In the genomic region with DNA sequence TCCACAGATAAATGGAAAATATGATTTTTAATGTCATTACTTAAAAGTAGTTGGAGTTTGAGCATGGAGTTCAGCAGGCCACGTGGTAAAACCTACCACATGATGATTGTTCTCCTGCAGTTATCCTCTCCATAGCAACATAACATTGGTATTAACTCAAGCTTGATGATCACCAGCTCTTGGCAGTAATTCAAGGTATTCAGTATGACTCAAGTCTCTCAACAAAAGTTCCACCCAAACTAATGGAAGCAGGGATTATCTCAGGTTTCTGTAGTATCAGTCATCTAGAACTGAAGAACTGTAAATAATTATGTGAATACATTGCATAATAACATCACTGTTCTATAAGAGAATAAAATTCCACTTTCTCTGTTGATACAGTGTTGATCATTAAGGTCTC, we compare ENCODE assay signal across 10 cellular contexts. TPM values are rescaled to one million over a fixed set of nuclear protein-coding genes. Genes with fewer than 3 reads are reported as not detected.
DNase-seq lines count a peak whose midpoint lies in the region; ATAC-seq and TF ChIP-seq lines count a peak whose summit lies in the region.
"Had no signal": no experiment of that assay in that cellular context is flagged by ENCODE, and none has a peak within 500 bp of the region (broad histone marks: within the 10 kb centered on the region; RNA-seq: fewer than 3 reads in every experiment).

No MANE protein-coding gene starts in this region.

- TF ChIP-seq CTCF in AG04449 (IDR thresholded peaks at IDR 0.05; ENCODE audit: insufficient read depth, low read length, missing control alignments) (no peak), astrocyte of the spinal cord (IDR thresholded peaks at IDR 0.05; ENCODE audit: low read depth, low read length) (no peak), left lung (IDR thresholded peaks at IDR 0.05) (no peak)

- H3K4me1 Mint-ChIP-seq in activated CD4-positive, alpha-beta T cell treated with anti-CD3 and anti-CD28 coated beads for 36 hours: peaks cover 5% of the 10 kb centered on the region

- intact Hi-C loops in left lung (cut with DNase I): no loop called here
- intact Hi-C loops in activated CD4-positive, alpha-beta T cell treated with anti-CD3 and anti-CD28 coated beads for 36 hours (cut with DNase I, micrococcal nuclease): no loop called here

- no peak overlapping the region for H3K27ac Mint-ChIP-seq in activated CD4-positive, alpha-beta T cell treated with anti-CD3 and anti-CD28 coated beads for 36 hours

- in situ Hi-C loops in astrocyte of the spinal cord (cut with HindIII; ENCODE audit: low sequenced_read_pairs): no loop called here

- H3K27me3 Mint-ChIP-seq in activated CD4-positive, alpha-beta T cell treated with anti-CD3 and anti-CD28 coated beads for 36 hours: no peaks in the 10 kb centered on the region

- ATAC-seq in left lung (peak; percentile 84), HG02759 (IDR thresholded peaks at IDR 0.05; ENCODE audit: unreplicated experiment) (no peak), GM21825 (IDR thresholded peaks at IDR 0.05; ENCODE audit: unreplicated experiment) (no peak)
- ATAC-seq in activated CD4-positive, alpha-beta T cell treated with anti-CD3 and anti-CD28 coated beads for 36 hours: no peak

- H3K9me3 ChIP-seq in left lung: no peaks in the 10 kb centered on the region
- H3K9me3 ChIP-seq: ascending aorta had no signal

- H3K4me3 ChIP-seq in AG04449 (ENCODE audit: low read depth, low read length) (no peak overlapping the region), astrocyte of the spinal cord (ENCODE audit: low read depth, low read length) (no peak overlapping the region), left lung (no peak overlapping the region)
- H3K4me3 ChIP-seq: ascending aorta had no signal

- CTCF ChIA-PET in AG04449 (lab: Yijun Ruan, JAX) (no interaction called here), HEK293T (lab: Yijun Ruan, JAX) (no interaction called here)
- CTCF ChIA-PET in activated CD4-positive, alpha-beta T cell treated with anti-CD3 and anti-CD28 coated beads for 36 hours (lab: Charles Lee): no interaction called here

- H3K4me1 ChIP-seq in left lung: no peaks in the 10 kb centered on the region
- H3K4me1 ChIP-seq: ascending aorta had no signal

- H3K9me3 Mint-ChIP-seq in activated CD4-positive, alpha-beta T cell treated with anti-CD3 and anti-CD28 coated beads for 36 hours (ENCODE audit: low read depth): no peaks in the 10 kb centered on the region

- no peaks in the 10 kb centered on the region for H3K27me3 ChIP-seq in left lung
- H3K27me3 ChIP-seq: ascending aorta had no signal

- peak; percentile 96 for DNase-seq in AG04449 (ENCODE audit: low read depth, low spot score)
- peak; percentile 79 for DNase-seq in HS-5 (ENCODE audit: low read depth)
- peak; percentile 99 for DNase-seq in astrocyte of the spinal cord (ENCODE audit: low read depth, low spot score)
- DNase-seq in left lung: no peak
- DNase-seq in HEK293T (ENCODE audit: extremely low spot score): no peak
- DNase-seq in activated CD4-positive, alpha-beta T cell treated with anti-CD3 and anti-CD28 coated beads for 36 hours: no peak
- DNase-seq: DMS79 had no signal

- H3K4me3 Mint-ChIP-seq in activated CD4-positive, alpha-beta T cell treated with anti-CD3 and anti-CD28 coated beads for 36 hours: no peak overlapping the region

- peak overlapping the region in 1 of 2 donors; percentile 9 for H3K27ac ChIP-seq in left lung

- H3K36me3 ChIP-seq in left lung: no peaks in the 10 kb centered on the region
- H3K36me3 ChIP-seq: ascending aorta had no signal

- POLR2A ChIA-PET in AG04449 (lab: Yijun Ruan, JAX) (interaction anchor here (0.7 to 1.6 kb wide), 2 partner anchors 30 to 97 kb away, joined by 3 to 4 read pairs; no protein-coding TSS in a partner anchor), HEK293T (lab: Yijun Ruan, JAX) (no interaction called here)
- POLR2A ChIA-PET in activated CD4-positive, alpha-beta T cell treated with anti-CD3 and anti-CD28 coated beads for 36 hours (lab: Charles Lee): no interaction called here

- H3K36me3 Mint-ChIP-seq in activated CD4-positive, alpha-beta T cell treated with anti-CD3 and anti-CD28 coated beads for 36 hours (ENCODE audit: low read depth): no peaks in the 10 kb centered on the region

TF ChIP-seq in HEK293T, 16 proteins besides CTCF, POLR2A, EP300 and RAD21:
- TF ChIP-seq LEF1 (IDR thresholded peaks at IDR 0.05; ENCODE audit: borderline replicate concordance): no peak
- no peak for TF ChIP-seq ARNT (IDR thresholded peaks at IDR 0.05)
- no peak for TF ChIP-seq SUZ12 (IDR thresholded peaks at IDR 0.05)
- no peak for TF ChIP-seq HDGF (IDR thresholded peaks at IDR 0.05; ENCODE audit: borderline replicate concordance)
- TF ChIP-seq SP1 (IDR thresholded peaks at IDR 0.05): no peak
- TF ChIP-seq, protein P1, sequence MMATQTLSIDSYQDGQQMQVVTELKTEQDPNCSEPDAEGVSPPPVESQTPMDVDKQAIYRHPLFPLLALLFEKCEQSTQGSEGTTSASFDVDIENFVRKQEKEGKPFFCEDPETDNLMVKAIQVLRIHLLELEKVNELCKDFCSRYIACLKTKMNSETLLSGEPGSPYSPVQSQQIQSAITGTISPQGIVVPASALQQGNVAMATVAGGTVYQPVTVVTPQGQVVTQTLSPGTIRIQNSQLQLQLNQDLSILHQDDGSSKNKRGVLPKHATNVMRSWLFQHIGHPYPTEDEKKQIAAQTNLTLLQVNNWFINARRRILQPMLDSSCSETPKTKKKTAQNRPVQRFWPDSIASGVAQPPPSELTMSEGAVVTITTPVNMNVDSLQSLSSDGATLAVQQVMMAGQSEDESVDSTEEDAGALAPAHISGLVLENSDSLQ (IDR thresholded peaks at IDR 0.05): no peak
- no peak for TF ChIP-seq CTBP1 (IDR thresholded peaks at IDR 0.05; ENCODE audit: borderline replicate concordance)
- TF ChIP-seq FOXA1 (IDR thresholded peaks at IDR 0.05): no peak
- no peak for TF ChIP-seq ZNF384 (IDR thresholded peaks at IDR 0.05)
- no peak for TF ChIP-seq L3MBTL2 (conservative IDR thresholded peaks at IDR 0.05)
- no peak for TF ChIP-seq NFRKB (IDR thresholded peaks at IDR 0.05)
- no peak for TF ChIP-seq FOXM1 (IDR thresholded peaks at IDR 0.05; ENCODE audit: borderline replicate concordance)
- no peak for TF ChIP-seq ELF4 (IDR thresholded peaks at IDR 0.05)
- no peak for TF ChIP-seq TARDBP (IDR thresholded peaks at IDR 0.05)
- no peak for TF ChIP-seq BHLHE40 (IDR thresholded peaks at IDR 0.05; ENCODE audit: borderline replicate concordance)
- TF ChIP-seq FOXK2 (IDR thresholded peaks at IDR 0.05): no peak
TF ChIP-seq in HEK293T: peak in this region for 0.

RNA-seq across cellular contexts. Expression of a gene that starts 22.9 kb away (rescaled TPM):
- not detected for total RNA-seq in left lung
- not detected for total RNA-seq in activated CD4-positive, alpha-beta T cell treated with anti-CD3 and anti-CD28 coated beads for 36 hours
- total RNA-seq: ascending aorta had no signal

Comparison
In these comparisons a context has a peak if more than half of its experiments do, and no peak if none do; other contexts are left out.
1. DNase-seq: peak in AG04449 (single experiment), HS-5 (single experiment) and astrocyte of the spinal cord (single experiment); none in left lung (0 of 2), HEK293T (single experiment) and activated CD4-positive, alpha-beta T cell treated with anti-CD3 and anti-CD28 coated beads for 36 hours (single experiment).